In genomic region chr1:60903591-60903990, GRCh38 we compare ENCODE assay signal across 14 cellular contexts.
DNase-seq lines count a peak whose midpoint lies in the region; ATAC-seq and TF ChIP-seq lines count a peak whose summit lies in the region.
"Had no signal": no experiment of that assay in that cellular context is flagged by ENCODE, and none has a peak within 500 bp of the region (broad histone marks: within the 10 kb centered on the region; RNA-seq: fewer than 3 reads in every experiment).

No MANE protein-coding gene starts in this region.

- DNase-seq in NCI-H82 (lab: John Stamatoyannopoulos, UW) (peak; percentile 95), MV-4-11 (lab: John Stamatoyannopoulos, UW) (no peak)
- DNase-seq in stimulated activated CD4-positive, alpha-beta T cell treated with anti-CD3 and anti-CD28 coated beads, Interleukin-4, amount 100 ng/mL, for 24 hours = no peak
- DNase-seq in stimulated activated naive CD8-positive, alpha-beta T cell treated with anti-CD3 and anti-CD28 coated beads, Interleukin-15, amount 100 ng/mL, for 72 hours = no peak
- DNase-seq: activated T-cell treated with anti-CD3 and anti-CD28 coated beads, Interleukin-2, amount 50 U/mL, for 1 hour; kidney glomerular epithelial cell; NCI-H510A; T-helper 2 cell had no signal

- H4K20me1 ChIP-seq in BLaER1 = no peaks in the 10 kb centered on the region

- TF ChIP-seq EP300 in gastroesophageal sphincter (IDR thresholded peaks at IDR 0.05) = no peak

- H3K9me3 Mint-ChIP-seq in stimulated activated naive CD8-positive, alpha-beta T cell treated with anti-CD3 and anti-CD28 coated beads, Interleukin-15, amount 100 ng/mL, for 72 hours = no peaks in the 10 kb centered on the region

- peak overlapping the region; percentile 66; the same call in 1 of the 2 replicates for H3K4me2 ChIP-seq in BLaER1
- H3K4me2 ChIP-seq in parathyroid adenoma (ENCODE audit: low read length) = no peak overlapping the region

- no peaks in the 10 kb centered on the region for H3K27me3 Mint-ChIP-seq in stimulated activated naive CD8-positive, alpha-beta T cell treated with anti-CD3 and anti-CD28 coated beads, Interleukin-15, amount 100 ng/mL, for 72 hours

- H2AFZ ChIP-seq in parathyroid adenoma = peak overlapping the region; percentile 60

- no peak overlapping the region for H3K4me3 ChIP-seq in BLaER1
- H3K4me3 ChIP-seq in gastroesophageal sphincter = no peak overlapping the region
- no peak overlapping the region for H3K4me3 ChIP-seq in parathyroid adenoma (ENCODE audit: low read depth, low read length)

- peaks cover 14% of the 10 kb centered on the region for H3K4me1 ChIP-seq in BLaER1
- H3K4me1 ChIP-seq in gastroesophageal sphincter = peaks cover 0 to 28% (median 6%) of the 10 kb centered on the region in 3 donors
- H3K4me1 ChIP-seq in parathyroid adenoma = peaks cover 17% of the 10 kb centered on the region

- TF ChIP-seq CTCF in gastroesophageal sphincter (IDR thresholded peaks at IDR 0.05) (no peak), parathyroid adenoma (IDR thresholded peaks at IDR 0.05) (no peak)

- 6 to 20% methylated on average over 1 to 3 of the region's 10 CpGs for WGBS in gastroesophageal sphincter (ENCODE audit: low coverage in 1 of 2), 2 donors

- H3K4me3 Mint-ChIP-seq in stimulated activated naive CD8-positive, alpha-beta T cell treated with anti-CD3 and anti-CD28 coated beads, Interleukin-15, amount 100 ng/mL, for 72 hours = no peak overlapping the region

- ATAC-seq in gastroesophageal sphincter (peak; percentile 28), HG02938 (IDR thresholded peaks at IDR 0.05; ENCODE audit: unreplicated experiment) (no peak)
- ATAC-seq in stimulated activated naive CD8-positive, alpha-beta T cell treated with anti-CD3 and anti-CD28 coated beads, Interleukin-15, amount 100 ng/mL, for 72 hours = no peak
- ATAC-seq: HCT116 had no signal

- H3K4me1 Mint-ChIP-seq in stimulated activated naive CD8-positive, alpha-beta T cell treated with anti-CD3 and anti-CD28 coated beads, Interleukin-15, amount 100 ng/mL, for 72 hours = no peaks in the 10 kb centered on the region

- H3K36me3 ChIP-seq in BLaER1 = no peaks in the 10 kb centered on the region
- no peaks in the 10 kb centered on the region for H3K36me3 ChIP-seq in gastroesophageal sphincter
- H3K36me3 ChIP-seq in parathyroid adenoma (ENCODE audit: control insufficient read depth, insufficient read depth, low read length) = no peaks in the 10 kb centered on the region

- H3K27ac Mint-ChIP-seq in stimulated activated naive CD8-positive, alpha-beta T cell treated with anti-CD3 and anti-CD28 coated beads, Interleukin-15, amount 100 ng/mL, for 72 hours = no peak overlapping the region

- H3K9ac ChIP-seq in BLaER1 (0 out of 2 replicates have a peak overlapping the region, but pooled peaks have one; percentile 8), parathyroid adenoma (no peak overlapping the region)

- H3K27ac ChIP-seq in BLaER1 (no peak overlapping the region), gastroesophageal sphincter (peak overlapping the region in 3 of 4 donors; percentile 48 to 63 (median 62)), parathyroid adenoma (peak overlapping the region; percentile 32)
- H3K27ac ChIP-seq: C4-2B had no signal

- no peak for TF ChIP-seq POLR2A in gastroesophageal sphincter (IDR thresholded peaks at IDR 0.05)

- H3K27me3 ChIP-seq in BLaER1 = no peaks in the 10 kb centered on the region
- no peaks in the 10 kb centered on the region for H3K27me3 ChIP-seq in gastroesophageal sphincter
- H3K27me3 ChIP-seq in parathyroid adenoma (ENCODE audit: control insufficient read depth, insufficient read depth, low read length) = no peaks in the 10 kb centered on the region

- H3K9me3 ChIP-seq in BLaER1 = no peaks in the 10 kb centered on the region
- H3K9me3 ChIP-seq in gastroesophageal sphincter = no peaks in the 10 kb centered on the region
- H3K9me3 ChIP-seq in parathyroid adenoma (ENCODE audit: control insufficient read depth, low read length) = no peaks in the 10 kb centered on the region

- H3K79me2 ChIP-seq in parathyroid adenoma = no peaks in the 10 kb centered on the region
